Comparison of ENCODE assay signal across 32 cellular contexts in the genomic region with DNA sequence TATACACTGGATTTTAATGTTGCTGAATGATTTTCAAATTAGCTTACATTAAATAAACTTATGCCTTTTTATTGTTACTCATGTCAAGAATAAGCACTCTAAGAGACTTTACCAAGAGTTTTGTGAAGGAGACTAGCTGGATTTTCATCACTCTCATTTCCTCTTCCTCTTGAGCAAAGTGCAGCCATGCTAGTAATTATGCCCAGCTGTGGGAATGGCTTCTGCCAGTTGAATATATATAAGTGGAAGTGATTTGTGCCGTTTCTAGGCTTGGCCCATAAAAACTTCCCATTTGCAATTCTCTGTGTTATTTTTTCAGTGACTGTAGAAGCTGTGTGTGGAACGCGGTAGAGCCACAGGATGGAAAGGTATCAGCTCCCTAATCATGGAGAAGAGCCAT.
A peak's percentile ranks its signal among the peaks of the same experiment; 100 is the strongest.
DNase-seq lines count a peak whose midpoint lies in the region; TF ChIP-seq lines count a peak whose summit lies in the region.
"Had no signal": no experiment of that assay in that cellular context is flagged by ENCODE, and none has a peak within 500 bp of the region (broad histone marks: within the 10 kb centered on the region; RNA-seq: fewer than 3 reads in every experiment).

No MANE protein-coding gene starts in this region.

- H3K9me3 ChIP-seq in SK-N-SH = no peaks in the 10 kb centered on the region
- no peaks in the 10 kb centered on the region for H3K9me3 ChIP-seq in adrenal gland (replicated peaks in 1 of 3)
- H3K9me3 ChIP-seq: ascending aorta, heart left ventricle, suprapubic skin had no signal

- POLR2A ChIA-PET in SK-N-SH (lab: Yijun Ruan, JAX) = no interaction called here

- no peak for TF ChIP-seq EP300 in SK-N-SH (IDR thresholded peaks at IDR 0.05; ENCODE audit: borderline replicate concordance in 1 of 2, low read depth in 1 of 2, low read length in 1 of 2)

- H4K20me1 ChIP-seq in SK-N-SH (ENCODE audit: insufficient read depth) = no peaks in the 10 kb centered on the region

- H3K27me3 ChIP-seq in SK-N-SH (ENCODE audit: insufficient read depth) (no peaks in the 10 kb centered on the region), adrenal gland (no peaks in the 10 kb centered on the region)
- H3K27me3 ChIP-seq: ascending aorta, cardiac muscle cell, heart left ventricle, suprapubic skin had no signal

- intact Hi-C loops in adrenal gland (cut with DNase I) = no loop called here
- intact Hi-C loops in activated T-helper 2 cell treated with anti-CD3 and anti-CD28 coated beads, Interferon-gamma antibody, Interleukin-2, Interleukin-4, amounts not matched to agents 10 μg/mL and 5 μg/mL and 100 μg/mL, durations not matched to agents 14 hours and 24 hours and 36 hours (cut with micrococcal nuclease) = no loop called here

- no peaks in the 10 kb centered on the region for H3K9me3 Mint-ChIP-seq in osteocyte (ENCODE audit: unreplicated experiment)
- H3K9me3 Mint-ChIP-seq in activated T-helper 2 cell treated with anti-CD3 and anti-CD28 coated beads, Interferon-gamma antibody, Interleukin-2, Interleukin-4, amounts not matched to agents 10 μg/mL and 5 μg/mL and 100 μg/mL, durations not matched to agents 14 hours and 24 hours and 36 hours = no peaks in the 10 kb centered on the region
- H3K9me3 Mint-ChIP-seq: activated CD4-positive, alpha-beta T cell treated with anti-CD3 and anti-CD28 coated beads, Interleukin-2, amount 10 ng/mL, durations not matched to agents 7 days and 5 days; activated naive CD8-positive, alpha-beta T cell treated with anti-CD3 and anti-CD28 coated beads for 36 hours; HFFc6; WTC11 had no signal

- H3K27ac Mint-ChIP-seq in osteocyte (ENCODE audit: unreplicated experiment) = peak overlapping the region; percentile 14
- H3K27ac Mint-ChIP-seq in activated T-helper 2 cell treated with anti-CD3 and anti-CD28 coated beads, Interferon-gamma antibody, Interleukin-2, Interleukin-4, amounts not matched to agents 10 μg/mL and 5 μg/mL and 100 μg/mL, durations not matched to agents 14 hours and 24 hours and 36 hours = no peak overlapping the region
- H3K27ac Mint-ChIP-seq: activated CD4-positive, alpha-beta T cell treated with anti-CD3 and anti-CD28 coated beads, Interleukin-2, amount 10 ng/mL, durations not matched to agents 7 days and 5 days; activated naive CD8-positive, alpha-beta T cell treated with anti-CD3 and anti-CD28 coated beads for 36 hours; CD4-positive, CD25-positive, alpha-beta regulatory T cell; HFFc6; IgD-negative memory B cell; natural killer cell; WTC11 had no signal

- no peak for TF ChIP-seq RAD21 in SK-N-SH (IDR thresholded peaks at IDR 0.05; ENCODE audit: low read length)

- peak; percentile 14 for DNase-seq in DMS153 (lab: John Stamatoyannopoulos, UW)
- no peak for DNase-seq in DMS153 treated with DMSO at 0.1 percent for 48 hours (lab: John Stamatoyannopoulos, UW; ENCODE audit: unreplicated experiment)
- DNase-seq in NOMO-1 treated with dmso at 0.1 percent for 144 hours (lab: John Stamatoyannopoulos, UW; ENCODE audit: unreplicated experiment) = peak; percentile 18
- peak; percentile 48 for DNase-seq in fibroblast of gingiva (ENCODE audit: low read depth)
- no peak for DNase-seq in osteocyte (ENCODE audit: extremely low spot score, unreplicated experiment)
- no peak for DNase-seq in SK-N-SH
- no peak for DNase-seq in adrenal gland
- no peak for DNase-seq in activated T-helper 2 cell treated with anti-CD3 and anti-CD28 coated beads, Interferon-gamma antibody, Interleukin-2, Interleukin-4, amounts not matched to agents 10 μg/mL and 5 μg/mL and 100 μg/mL, durations not matched to agents 14 hours and 24 hours and 36 hours (ENCODE audit: low spot score)
- DNase-seq: activated CD4-positive, alpha-beta T cell treated with anti-CD3 and anti-CD28 coated beads, Interleukin-2, amount 10 ng/mL, durations not matched to agents 7 days and 5 days; activated gamma-delta T cell; activated naive CD8-positive, alpha-beta T cell treated with anti-CD3 and anti-CD28 coated beads for 36 hours; activated T-cell treated with anti-CD3 and anti-CD28 coated beads, Interleukin-2, amount 50 U/mL, for 1 hour; CD4-positive, CD25-positive, alpha-beta regulatory T cell; effector CD8-positive, alpha-beta T cell; EL; heart left ventricle; HFFc6; natural killer cell; NCI-H1092; NCI-H1694 treated with DMSO at 0.1 percent for 48 hours; NCI-H2171; NCI-H510A treated with DMSO at 0.1 percent for 48 hours; NK-92 treated with Interleukin-12 subunit alpha and Interleukin-12 subunit beta, amount 100 ng/mL, for 24 hours; retina; stimulated activated naive CD4-positive, alpha-beta T cell treated with Interleukin-2 at 50 U/mL for 16 hours had no signal

- H3K4me1 Mint-ChIP-seq in osteocyte (ENCODE audit: unreplicated experiment) = peaks cover 75% of the 10 kb centered on the region
- H3K4me1 Mint-ChIP-seq in activated T-helper 2 cell treated with anti-CD3 and anti-CD28 coated beads, Interferon-gamma antibody, Interleukin-2, Interleukin-4, amounts not matched to agents 10 μg/mL and 5 μg/mL and 100 μg/mL, durations not matched to agents 14 hours and 24 hours and 36 hours (ENCODE audit: low read depth) = no peaks in the 10 kb centered on the region
- H3K4me1 Mint-ChIP-seq: activated CD4-positive, alpha-beta T cell treated with anti-CD3 and anti-CD28 coated beads, Interleukin-2, amount 10 ng/mL, durations not matched to agents 7 days and 5 days; activated naive CD8-positive, alpha-beta T cell treated with anti-CD3 and anti-CD28 coated beads for 36 hours; CD4-positive, CD25-positive, alpha-beta regulatory T cell; IgD-negative memory B cell; natural killer cell had no signal

- TF ChIP-seq CTCF in osteocyte (IDR thresholded peaks at IDR 0.05) = no peak
- TF ChIP-seq CTCF in SK-N-SH (IDR thresholded peaks at IDR 0.05) = no peak
- no peak for TF ChIP-seq CTCF in adrenal gland (IDR thresholded peaks at IDR 0.05)

- H3K4me2 ChIP-seq in SK-N-SH = no peak overlapping the region

- H3K79me2 ChIP-seq in SK-N-SH (ENCODE audit: insufficient read depth) = no peaks in the 10 kb centered on the region

- WGBS in SK-N-SH (ENCODE audit: low lambda C conversion rate) = 91% methylated on average over 3 of the region's 3 CpGs
- WGBS in adrenal gland, 4 donors = 79 to 90% (median 82%) methylated on average over 3 of the region's 3 CpGs

- no peak overlapping the region for H2AFZ ChIP-seq in SK-N-SH (ENCODE audit: low read depth)

- TF ChIP-seq POLR2A in adrenal gland (IDR thresholded peaks at IDR 0.05) = no peak

- CTCF ChIA-PET in SK-N-SH (lab: Yijun Ruan, JAX) = interaction anchor here (1.5 kb wide), 1 partner anchor 99 kb away, joined by 3 read pairs; no protein-coding TSS in a partner anchor

- peaks cover 25% of the 10 kb centered on the region for H3F3A ChIP-seq in SK-N-SH (replicated peaks; ENCODE audit: insufficient read depth)

- no peak overlapping the region for H3K4me3 Mint-ChIP-seq in osteocyte (ENCODE audit: unreplicated experiment)
- H3K4me3 Mint-ChIP-seq in activated T-helper 2 cell treated with anti-CD3 and anti-CD28 coated beads, Interferon-gamma antibody, Interleukin-2, Interleukin-4, amounts not matched to agents 10 μg/mL and 5 μg/mL and 100 μg/mL, durations not matched to agents 14 hours and 24 hours and 36 hours (ENCODE audit: low read depth) = no peak overlapping the region
- H3K4me3 Mint-ChIP-seq: activated CD4-positive, alpha-beta T cell treated with anti-CD3 and anti-CD28 coated beads, Interleukin-2, amount 10 ng/mL, durations not matched to agents 7 days and 5 days; activated naive CD8-positive, alpha-beta T cell treated with anti-CD3 and anti-CD28 coated beads for 36 hours; CD4-positive, CD25-positive, alpha-beta regulatory T cell; HFFc6; IgD-negative memory B cell; natural killer cell; WTC11 had no signal

- H3K9ac ChIP-seq in SK-N-SH = no peak overlapping the region

- H3K9me2 ChIP-seq in SK-N-SH = no peaks in the 10 kb centered on the region

- no peak overlapping the region for H3K4me3 ChIP-seq in SK-N-SH (ENCODE audit: low read depth in 2 of 2, low read length in 1 of 2)
- no peak overlapping the region for H3K4me3 ChIP-seq in adrenal gland
- H3K4me3 ChIP-seq: ascending aorta, cardiac muscle cell, heart left ventricle, skin epidermis, suprapubic skin had no signal

- H3K27me3 Mint-ChIP-seq in osteocyte (ENCODE audit: unreplicated experiment) = no peaks in the 10 kb centered on the region
- no peaks in the 10 kb centered on the region for H3K27me3 Mint-ChIP-seq in activated T-helper 2 cell treated with anti-CD3 and anti-CD28 coated beads, Interferon-gamma antibody, Interleukin-2, Interleukin-4, amounts not matched to agents 10 μg/mL and 5 μg/mL and 100 μg/mL, durations not matched to agents 14 hours and 24 hours and 36 hours (ENCODE audit: low read depth)
- H3K27me3 Mint-ChIP-seq: activated CD4-positive, alpha-beta T cell treated with anti-CD3 and anti-CD28 coated beads, Interleukin-2, amount 10 ng/mL, durations not matched to agents 7 days and 5 days; CD4-positive, CD25-positive, alpha-beta regulatory T cell; IgD-negative memory B cell had no signal

- H3K36me3 ChIP-seq in SK-N-SH (replicated peaks in 1 of 2; ENCODE audit: control insufficient read depth in 1 of 2, insufficient read depth in 2 of 2, low read length in 1 of 2) (no peaks in the 10 kb centered on the region), adrenal gland (replicated peaks in 1 of 2) (no peaks in the 10 kb centered on the region)
- H3K36me3 ChIP-seq: ascending aorta, cardiac muscle cell, heart left ventricle, suprapubic skin had no signal

- no peaks in the 10 kb centered on the region for H3K36me3 Mint-ChIP-seq in osteocyte (ENCODE audit: unreplicated experiment)
- no peaks in the 10 kb centered on the region for H3K36me3 Mint-ChIP-seq in activated T-helper 2 cell treated with anti-CD3 and anti-CD28 coated beads, Interferon-gamma antibody, Interleukin-2, Interleukin-4, amounts not matched to agents 10 μg/mL and 5 μg/mL and 100 μg/mL, durations not matched to agents 14 hours and 24 hours and 36 hours (ENCODE audit: low read depth)
- H3K36me3 Mint-ChIP-seq: activated naive CD8-positive, alpha-beta T cell treated with anti-CD3 and anti-CD28 coated beads for 36 hours; CD4-positive, CD25-positive, alpha-beta regulatory T cell; natural killer cell; WTC11 had no signal

- peak overlapping the region in 1 of 2 experiments; percentile 43; a peak in 2 of 4 replicates for H3K27ac ChIP-seq in SK-N-SH (ENCODE audit: low read depth in 2 of 2, low read length in 1 of 2)
- no peak overlapping the region for H3K27ac ChIP-seq in adrenal gland
- H3K27ac ChIP-seq: 22Rv1, cardiac muscle cell, heart left ventricle, skin epidermis, suprapubic skin had no signal

- H3K4me1 ChIP-seq in SK-N-SH (ENCODE audit: control insufficient read depth in 1 of 2, insufficient read depth in 2 of 2, low read depth in 1 of 2, low read length in 1 of 2) = peaks cover 8 to 14% of the 10 kb centered on the region in 2 experiments
- H3K4me1 ChIP-seq in adrenal gland (replicated peaks in 1 of 2) = peaks cover 8 to 16% of the 10 kb centered on the region in 2 donors

TF ChIP-seq in SK-N-SH, 30 proteins besides CTCF, POLR2A, EP300 and RAD21 (continues in another document):
- TF ChIP-seq CHD2 (IDR thresholded peaks at IDR 0.05; ENCODE audit: low read length, partially characterized antibody) (no peak), FOXJ3 (CRISPR knock-in tag; IDR thresholded peaks at IDR 0.05) (no peak), GABPA (IDR thresholded peaks at IDR 0.05; ENCODE audit: low read depth) (no peak), SMC3 (IDR thresholded peaks at IDR 0.05; ENCODE audit: low read depth, low read length) (no peak)

Comparison
In these comparisons a context has a peak if more than half of its experiments do, and no peak if none do; other contexts are left out.
1. DNase-seq: peak in DMS153 (single experiment), NOMO-1 treated with dmso at 0.1 percent for 144 hours (single experiment) and fibroblast of gingiva (single experiment); none in DMS153 treated with DMSO at 0.1 percent for 48 hours (single experiment), osteocyte (single experiment), SK-N-SH (single experiment), adrenal gland (0 of 7) and activated T-helper 2 cell treated with anti-CD3 and anti-CD28 coated beads, Interferon-gamma antibody, Interleukin-2, Interleukin-4, amounts not matched to agents 10 μg/mL and 5 μg/mL and 100 μg/mL, durations not matched to agents 14 hours and 24 hours and 36 hours (single experiment).